ENCODE assay signal across 8 cellular contexts in genomic region chr2:181715033-181715630, GRCh38. TPM values are rescaled to one million over a fixed set of nuclear protein-coding genes. Genes with fewer than 3 reads are reported as not detected.
A peak's percentile ranks its signal among the peaks of the same experiment; 100 is the strongest.
DNase-seq lines count a peak whose midpoint lies in the region; FAIRE-seq and TF ChIP-seq lines count a peak whose summit lies in the region.

No MANE protein-coding gene starts in this region.

- H4K20me1 ChIP-seq in DOHH2 (ENCODE audit: control insufficient read depth, insufficient read depth, low read depth, low read length): no peaks in the 10 kb centered on the region

- H3K4me3 ChIP-seq in DOHH2 (ENCODE audit: low read length) (no peak overlapping the region), tibial nerve (no peak overlapping the region)

- H3K4me1 ChIP-seq in DOHH2 (ENCODE audit: control insufficient read depth, low read length) (no peaks in the 10 kb centered on the region), tibial nerve (no peaks in the 10 kb centered on the region)

- no peak for TF ChIP-seq EP300 in tibial nerve (IDR thresholded peaks at IDR 0.05)

- intact Hi-C loops in activated T-helper 1 cell treated with anti-CD3 and anti-CD28 coated beads, Interleukin-12 subunit alpha, Interleukin-12 subunit beta, Interleukin-2, Interleukin-4 antibody, amounts not matched to agents 30 ng/mL and 10 ng/mL and 1 ng/mL, durations not matched to agents 14 hours and 24 hours and 36 hours (cut with micrococcal nuclease): loop anchor here (1.0 to 10.0 kb wide), 7 partner anchors 142 to 1590 kb away; partner anchors contain the start of gene UBE2E3

- TF ChIP-seq POLR2A in H54 (IDR thresholded peaks at IDR 0.05; ENCODE audit: low read depth, low read length) (no peak), tibial nerve (IDR thresholded peaks at IDR 0.05) (no peak)

- H3K36me3 ChIP-seq in DOHH2 (ENCODE audit: control insufficient read depth, low read length) (no peaks in the 10 kb centered on the region), tibial nerve (no peaks in the 10 kb centered on the region)

- H3K4me1 Mint-ChIP-seq in activated T-helper 1 cell treated with anti-CD3 and anti-CD28 coated beads, Interleukin-12 subunit alpha, Interleukin-12 subunit beta, Interleukin-2, Interleukin-4 antibody, amounts not matched to agents 30 ng/mL and 10 ng/mL and 1 ng/mL, durations not matched to agents 14 hours and 24 hours and 36 hours (ENCODE audit: low read depth): no peaks in the 10 kb centered on the region

- H3K9me2 ChIP-seq in DOHH2 (replicated peaks; ENCODE audit: control insufficient read depth, low read length): no peaks in the 10 kb centered on the region

- WGBS in tibial nerve, 2 donors: 0 to 1% methylated on average over 2 of the region's 2 CpGs

- H3K4me2 ChIP-seq in DOHH2 (ENCODE audit: low read length): no peak overlapping the region

- FAIRE-seq in H54 (lab: Jason Lieb, UNC): peak; percentile 98

- H3K79me2 ChIP-seq in DOHH2 (ENCODE audit: control insufficient read depth, low read length): no peaks in the 10 kb centered on the region

- H3F3A ChIP-seq in DOHH2 (ENCODE audit: control insufficient read depth, insufficient read depth): no peaks in the 10 kb centered on the region

- no peaks in the 10 kb centered on the region for H3K9me3 ChIP-seq in DOHH2 (ENCODE audit: control insufficient read depth, insufficient read depth, low read length)
- no peaks in the 10 kb centered on the region for H3K9me3 ChIP-seq in tibial nerve

- H3K4me3 Mint-ChIP-seq in activated T-helper 1 cell treated with anti-CD3 and anti-CD28 coated beads, Interleukin-12 subunit alpha, Interleukin-12 subunit beta, Interleukin-2, Interleukin-4 antibody, amounts not matched to agents 30 ng/mL and 10 ng/mL and 1 ng/mL, durations not matched to agents 14 hours and 24 hours and 36 hours: no peak overlapping the region

- no peak overlapping the region for H3K27ac Mint-ChIP-seq in activated T-helper 1 cell treated with anti-CD3 and anti-CD28 coated beads, Interleukin-12 subunit alpha, Interleukin-12 subunit beta, Interleukin-2, Interleukin-4 antibody, amounts not matched to agents 30 ng/mL and 10 ng/mL and 1 ng/mL, durations not matched to agents 14 hours and 24 hours and 36 hours

- H3K36me3 Mint-ChIP-seq in activated T-helper 1 cell treated with anti-CD3 and anti-CD28 coated beads, Interleukin-12 subunit alpha, Interleukin-12 subunit beta, Interleukin-2, Interleukin-4 antibody, amounts not matched to agents 30 ng/mL and 10 ng/mL and 1 ng/mL, durations not matched to agents 14 hours and 24 hours and 36 hours (ENCODE audit: low read depth): no peaks in the 10 kb centered on the region

- peaks cover 5% of the 10 kb centered on the region for H3K27me3 Mint-ChIP-seq in activated T-helper 1 cell treated with anti-CD3 and anti-CD28 coated beads, Interleukin-12 subunit alpha, Interleukin-12 subunit beta, Interleukin-2, Interleukin-4 antibody, amounts not matched to agents 30 ng/mL and 10 ng/mL and 1 ng/mL, durations not matched to agents 14 hours and 24 hours and 36 hours (ENCODE audit: insufficient read depth)

- TF ChIP-seq CTCF in DOHH2 (IDR thresholded peaks at IDR 0.05; ENCODE audit: low read depth, low read length, poor library complexity, severe bottlenecking) (peak; percentile 72), tibial nerve (IDR thresholded peaks at IDR 0.05) (peak; percentile 49 to 67 (median 65))

- H3K27me3 ChIP-seq in DOHH2 (ENCODE audit: control insufficient read depth, low read length) (no peaks in the 10 kb centered on the region), tibial nerve (no peaks in the 10 kb centered on the region)

- H3K9me3 Mint-ChIP-seq in activated T-helper 1 cell treated with anti-CD3 and anti-CD28 coated beads, Interleukin-12 subunit alpha, Interleukin-12 subunit beta, Interleukin-2, Interleukin-4 antibody, amounts not matched to agents 30 ng/mL and 10 ng/mL and 1 ng/mL, durations not matched to agents 14 hours and 24 hours and 36 hours: no peaks in the 10 kb centered on the region

- peak; percentile 32 for DNase-seq in H54 (ENCODE audit: insufficient read length, low spot score)
- peak; percentile 78 for DNase-seq in M059J (ENCODE audit: low read depth)
- peak; percentile 82 for DNase-seq in RKO (ENCODE audit: low spot score)
- peak; percentile 45 for DNase-seq in activated T-helper 1 cell treated with anti-CD3 and anti-CD28 coated beads, Interleukin-12 subunit alpha, Interleukin-12 subunit beta, Interleukin-2, Interleukin-4 antibody, amounts not matched to agents 30 ng/mL and 10 ng/mL and 1 ng/mL, durations not matched to agents 14 hours and 24 hours and 36 hours (ENCODE audit: low spot score)
- DNase-seq in fibroblast of the conjunctiva (ENCODE audit: low read depth): peak; percentile 75
- peak; percentile 51 for DNase-seq in occipital lobe (lab: John Stamatoyannopoulos, UW)
- peak; percentile 47 to 87 for DNase-seq in tibial nerve (ENCODE audit: low spot score in 2 of 2)

- H3K27ac ChIP-seq in DOHH2 (ENCODE audit: low read depth, low read length) (no peak overlapping the region), tibial nerve (no peak overlapping the region)

RNA-seq across cellular contexts. Expression of gene NEUROD1, which starts 34.8 kb away (rescaled TPM):
- 0.44 TPM in 1 of 2 replicates, not detected in the other for total RNA-seq in M059J (2014; rRNA removed; shearing (Covaris generic))
- not detected in 2 replicates for total RNA-seq in activated T-helper 1 cell treated with anti-CD3 and anti-CD28 coated beads, Interleukin-12 subunit alpha, Interleukin-12 subunit beta, Interleukin-2, Interleukin-4 antibody, amounts not matched to agents 30 ng/mL and 10 ng/mL and 1 ng/mL, durations not matched to agents 14 hours and 24 hours and 36 hours
- total RNA-seq in occipital lobe (3.3 TPM), tibial nerve (not detected)

RNA-seq across cellular contexts. Expression of gene CERKL, which starts 58.2 kb away (rescaled TPM):
- 0.81 and 2.2 TPM in 2 replicates for total RNA-seq in M059J (2014; rRNA removed; shearing (Covaris generic))
- total RNA-seq in activated T-helper 1 cell treated with anti-CD3 and anti-CD28 coated beads, Interleukin-12 subunit alpha, Interleukin-12 subunit beta, Interleukin-2, Interleukin-4 antibody, amounts not matched to agents 30 ng/mL and 10 ng/mL and 1 ng/mL, durations not matched to agents 14 hours and 24 hours and 36 hours: not detected in 2 replicates
- 1.1 TPM for total RNA-seq in occipital lobe
- not detected for total RNA-seq in tibial nerve

Comparison
In these comparisons a context has a peak if more than half of its experiments do, and no peak if none do; other contexts are left out.
1. DNase-seq: peak in every context shown above with its lines; median percentile 82 in RKO; 78 in M059J; 75 in fibroblast of the conjunctiva; 67 in tibial nerve; 51 in occipital lobe; 45 in activated T-helper 1 cell treated with anti-CD3 and anti-CD28 coated beads, Interleukin-12 subunit alpha, Interleukin-12 subunit beta, Interleukin-2, Interleukin-4 antibody, amounts not matched to agents 30 ng/mL and 10 ng/mL and 1 ng/mL, durations not matched to agents 14 hours and 24 hours and 36 hours; 32 in H54.